ENCODE assay signal across 1 cellular context in the genomic region with DNA sequence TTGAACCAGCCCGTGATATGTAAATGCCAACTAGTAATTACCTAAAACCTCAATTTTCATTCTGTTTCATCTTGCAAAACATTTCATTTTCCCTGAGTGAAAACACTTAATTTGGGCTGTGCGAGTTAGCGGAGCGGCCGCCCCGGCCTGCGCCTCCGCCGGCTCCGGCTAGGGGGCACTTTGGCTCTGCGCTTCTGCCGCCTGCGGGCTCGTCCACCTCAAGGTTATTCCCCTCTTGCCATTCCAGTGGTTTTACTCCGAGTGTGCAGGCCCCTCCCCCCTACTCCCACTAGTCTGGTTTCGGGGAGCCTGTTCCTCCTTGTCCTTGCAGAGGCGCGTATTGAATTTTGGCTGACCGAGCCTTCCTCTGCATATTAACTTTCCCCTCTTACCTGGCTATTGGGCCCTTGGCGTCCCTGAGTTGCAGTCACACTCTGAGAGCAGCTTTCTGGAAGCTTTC.
TF ChIP-seq lines count a peak whose summit lies in the region.

No MANE protein-coding gene starts in this region.

TF ChIP-seq in HEK293, 187 proteins besides CTCF, POLR2A, EP300 and RAD21 (continued from another document):
- TF ChIP-seq, protein P1, sequence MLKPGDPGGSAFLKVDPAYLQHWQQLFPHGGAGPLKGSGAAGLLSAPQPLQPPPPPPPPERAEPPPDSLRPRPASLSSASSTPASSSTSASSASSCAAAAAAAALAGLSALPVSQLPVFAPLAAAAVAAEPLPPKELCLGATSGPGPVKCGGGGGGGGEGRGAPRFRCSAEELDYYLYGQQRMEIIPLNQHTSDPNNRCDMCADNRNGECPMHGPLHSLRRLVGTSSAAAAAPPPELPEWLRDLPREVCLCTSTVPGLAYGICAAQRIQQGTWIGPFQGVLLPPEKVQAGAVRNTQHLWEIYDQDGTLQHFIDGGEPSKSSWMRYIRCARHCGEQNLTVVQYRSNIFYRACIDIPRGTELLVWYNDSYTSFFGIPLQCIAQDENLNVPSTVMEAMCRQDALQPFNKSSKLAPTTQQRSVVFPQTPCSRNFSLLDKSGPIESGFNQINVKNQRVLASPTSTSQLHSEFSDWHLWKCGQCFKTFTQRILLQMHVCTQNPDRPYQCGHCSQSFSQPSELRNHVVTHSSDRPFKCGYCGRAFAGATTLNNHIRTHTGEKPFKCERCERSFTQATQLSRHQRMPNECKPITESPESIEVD (tag by site-specific recombination; IDR thresholded peaks at IDR 0.05), result no peak
- TF ChIP-seq GLI2 (tag by site-specific recombination; IDR thresholded peaks at IDR 0.05; ENCODE audit: borderline replicate concordance, low read depth) (no peak), ZNF121 (tag by site-specific recombination; IDR thresholded peaks at IDR 0.05) (no peak), KLF10 (tag by site-specific recombination; IDR thresholded peaks at IDR 0.05) (no peak), ZNF621 (tag by site-specific recombination; IDR thresholded peaks at IDR 0.05) (no peak), ZNF354C (tag by site-specific recombination; IDR thresholded peaks at IDR 0.05; ENCODE audit: borderline replicate concordance, low read depth) (no peak), AEBP2 (tag by site-specific recombination; IDR thresholded peaks at IDR 0.05; ENCODE audit: borderline replicate concordance) (no peak), ZNF292 (tag by site-specific recombination; IDR thresholded peaks at IDR 0.05; ENCODE audit: borderline replicate concordance, low read depth) (no peak), ZFHX2 (tag by site-specific recombination; conservative IDR thresholded peaks at IDR 0.05) (no peak), ZNF366 (tag by site-specific recombination; conservative IDR thresholded peaks at IDR 0.05) (0 out of 2 replicates have a peak, but pooled peaks have one; percentile 11), GLIS2 (tag by site-specific recombination; IDR thresholded peaks at IDR 0.05) (no peak), ZBTB44 (tag by site-specific recombination; IDR thresholded peaks at IDR 0.05) (no peak)
- TF ChIP-seq, protein P2, sequence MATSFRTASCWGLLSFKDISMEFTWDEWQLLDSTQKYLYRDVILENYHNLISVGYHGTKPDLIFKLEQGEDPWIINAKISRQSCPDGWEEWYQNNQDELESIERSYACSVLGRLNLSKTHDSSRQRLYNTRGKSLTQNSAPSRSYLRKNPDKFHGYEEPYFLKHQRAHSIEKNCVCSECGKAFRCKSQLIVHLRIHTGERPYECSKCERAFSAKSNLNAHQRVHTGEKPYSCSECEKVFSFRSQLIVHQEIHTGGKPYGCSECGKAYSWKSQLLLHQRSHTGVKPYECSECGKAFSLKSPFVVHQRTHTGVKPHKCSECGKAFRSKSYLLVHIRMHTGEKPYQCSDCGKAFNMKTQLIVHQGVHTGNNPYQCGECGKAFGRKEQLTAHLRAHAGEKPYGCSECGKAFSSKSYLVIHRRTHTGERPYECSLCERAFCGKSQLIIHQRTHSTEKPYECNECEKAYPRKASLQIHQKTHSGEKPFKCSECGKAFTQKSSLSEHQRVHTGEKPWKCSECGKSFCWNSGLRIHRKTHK (tag by site-specific recombination; IDR thresholded peaks at IDR 0.05), result no peak
TF ChIP-seq in HEK293: peak in this region for 10.
